ENCODE assay signal across 8 cellular contexts in the genomic region with DNA sequence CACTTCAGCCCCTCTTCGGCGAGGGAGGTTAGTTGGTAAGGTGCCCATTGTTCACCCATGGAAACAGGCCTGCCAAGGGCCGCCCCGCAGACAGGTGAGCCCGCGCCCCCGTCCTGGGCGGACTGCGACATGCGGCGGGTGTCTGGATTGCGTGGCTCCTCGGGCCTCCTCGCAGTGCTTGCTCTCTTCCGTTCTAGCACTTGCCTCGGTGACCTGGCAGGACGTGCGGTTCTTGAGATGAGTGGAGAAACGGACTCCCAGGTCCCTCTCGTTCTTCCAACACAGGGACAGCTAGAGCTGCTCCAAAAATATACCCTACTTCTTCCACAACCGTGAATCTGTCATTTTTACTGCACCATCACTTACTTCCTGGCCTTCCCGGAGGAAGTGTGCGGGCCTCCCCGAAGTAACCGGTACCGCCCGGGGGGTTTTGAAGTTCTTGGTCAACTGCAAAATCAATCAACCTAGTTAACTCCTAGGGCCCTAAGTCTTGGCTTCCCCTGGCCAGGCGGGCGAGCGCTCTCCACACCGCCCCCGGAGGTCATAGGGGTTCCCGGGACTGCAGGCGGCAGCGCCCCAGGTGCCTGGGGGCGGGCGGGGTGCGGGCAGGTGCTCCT. TPM values are rescaled to one million over a fixed set of nuclear protein-coding genes. Genes with fewer than 3 reads are reported as not detected.
DNase-seq lines count a peak whose midpoint lies in the region; ATAC-seq lines count a peak whose summit lies in the region.

No MANE protein-coding gene starts in this region.

- POLR2A ChIA-PET in activated CD4-positive, alpha-beta T cell treated with anti-CD3 and anti-CD28 coated beads, Interleukin-2, amount 10 ng/mL, durations not matched to agents 7 days and 5 days (lab: Charles Lee) = no interaction called here

- CTCF ChIA-PET in activated CD4-positive, alpha-beta T cell treated with anti-CD3 and anti-CD28 coated beads, Interleukin-2, amount 10 ng/mL, durations not matched to agents 7 days and 5 days (lab: Charles Lee) = no interaction called here

- peaks cover 3% of the 10 kb centered on the region for H3K9me3 Mint-ChIP-seq in activated CD4-positive, alpha-beta T cell treated with anti-CD3 and anti-CD28 coated beads, Interleukin-2, amount 10 ng/mL, durations not matched to agents 7 days and 5 days
- H3K9me3 Mint-ChIP-seq in stimulated activated memory B cell treated with anti-CD40 and anti-IgM and Interleukin-4, amounts not matched to agents 10 μg/mL and 1 μg/mL and 100 μg/mL, for 72 hours = no peaks in the 10 kb centered on the region

- ATAC-seq in HG03442 (IDR thresholded peaks at IDR 0.05; ENCODE audit: unreplicated experiment) = peak; percentile 25
- peak; percentile 39 for ATAC-seq in stimulated activated memory B cell treated with anti-CD40 and anti-IgM and Interleukin-4, amounts not matched to agents 10 μg/mL and 1 μg/mL and 100 μg/mL, for 72 hours

- H3K27ac Mint-ChIP-seq in activated CD4-positive, alpha-beta T cell treated with anti-CD3 and anti-CD28 coated beads, Interleukin-2, amount 10 ng/mL, durations not matched to agents 7 days and 5 days = peak overlapping the region; percentile 97
- H3K27ac Mint-ChIP-seq in stimulated activated memory B cell treated with anti-CD40 and anti-IgM and Interleukin-4, amounts not matched to agents 10 μg/mL and 1 μg/mL and 100 μg/mL, for 72 hours = peak overlapping the region; percentile 95

- peaks cover 5% of the 10 kb centered on the region for H3K36me3 Mint-ChIP-seq in activated CD4-positive, alpha-beta T cell treated with anti-CD3 and anti-CD28 coated beads, Interleukin-2, amount 10 ng/mL, durations not matched to agents 7 days and 5 days (ENCODE audit: low read depth)
- H3K36me3 Mint-ChIP-seq in stimulated activated memory B cell treated with anti-CD40 and anti-IgM and Interleukin-4, amounts not matched to agents 10 μg/mL and 1 μg/mL and 100 μg/mL, for 72 hours = peaks cover 6% of the 10 kb centered on the region

- DNase-seq in NCI-H2196 (lab: John Stamatoyannopoulos, UW; ENCODE audit: unreplicated experiment) (peak; percentile 32), NCI-H2196 treated with DMSO at 0.1 percent for 48 hours (lab: John Stamatoyannopoulos, UW; ENCODE audit: unreplicated experiment) (no peak), ecto neural progenitor cell (ENCODE audit: low spot score) (peak; percentile 55), mucosa of gallbladder (ENCODE audit: low spot score) (peak; percentile 12), NCI-H2107 treated with DMSO at 0.1 percent for 48 hours (lab: John Stamatoyannopoulos, UW; ENCODE audit: unreplicated experiment) (no peak)
- DNase-seq in activated CD4-positive, alpha-beta T cell treated with anti-CD3 and anti-CD28 coated beads, Interleukin-2, amount 10 ng/mL, durations not matched to agents 7 days and 5 days = peak; percentile 55

- H3K27me3 Mint-ChIP-seq in activated CD4-positive, alpha-beta T cell treated with anti-CD3 and anti-CD28 coated beads, Interleukin-2, amount 10 ng/mL, durations not matched to agents 7 days and 5 days = no peaks in the 10 kb centered on the region
- H3K27me3 Mint-ChIP-seq in stimulated activated memory B cell treated with anti-CD40 and anti-IgM and Interleukin-4, amounts not matched to agents 10 μg/mL and 1 μg/mL and 100 μg/mL, for 72 hours = no peaks in the 10 kb centered on the region

- H3K4me3 Mint-ChIP-seq in activated CD4-positive, alpha-beta T cell treated with anti-CD3 and anti-CD28 coated beads, Interleukin-2, amount 10 ng/mL, durations not matched to agents 7 days and 5 days = peak overlapping the region; percentile 85
- peak overlapping the region; percentile 94 for H3K4me3 Mint-ChIP-seq in stimulated activated memory B cell treated with anti-CD40 and anti-IgM and Interleukin-4, amounts not matched to agents 10 μg/mL and 1 μg/mL and 100 μg/mL, for 72 hours

- peaks cover 40% of the 10 kb centered on the region for H3K4me1 Mint-ChIP-seq in activated CD4-positive, alpha-beta T cell treated with anti-CD3 and anti-CD28 coated beads, Interleukin-2, amount 10 ng/mL, durations not matched to agents 7 days and 5 days
- peaks cover 40% of the 10 kb centered on the region for H3K4me1 Mint-ChIP-seq in stimulated activated memory B cell treated with anti-CD40 and anti-IgM and Interleukin-4, amounts not matched to agents 10 μg/mL and 1 μg/mL and 100 μg/mL, for 72 hours

RNA-seq across cellular contexts. Expression of gene ZBTB44, which starts 0.7 kb away (rescaled TPM):
- total RNA-seq in activated CD4-positive, alpha-beta T cell treated with anti-CD3 and anti-CD28 coated beads, Interleukin-2, amount 10 ng/mL, durations not matched to agents 7 days and 5 days = 10 to 100 TPM; 55.4 to 61.5 TPM
- total RNA-seq in mucosa of gallbladder = 44.8 TPM

Comparison
In these comparisons a context has a peak if more than half of its experiments do, and no peak if none do; other contexts are left out.
1. DNase-seq: peak in NCI-H2196 (single experiment), activated CD4-positive, alpha-beta T cell treated with anti-CD3 and anti-CD28 coated beads, Interleukin-2, amount 10 ng/mL, durations not matched to agents 7 days and 5 days (single experiment), ecto neural progenitor cell (single experiment) and mucosa of gallbladder (single experiment); none in NCI-H2196 treated with DMSO at 0.1 percent for 48 hours (single experiment) and NCI-H2107 treated with DMSO at 0.1 percent for 48 hours (single experiment).